Comparison of ENCODE assay signal across 18 cellular contexts in genomic region chr15:36075333-36075732, GRCh38.
DNase-seq lines count a peak whose midpoint lies in the region; FAIRE-seq and TF ChIP-seq lines count a peak whose summit lies in the region.
"Had no signal": no experiment of that assay in that cellular context is flagged by ENCODE, and none has a peak within 500 bp of the region (broad histone marks: within the 10 kb centered on the region; RNA-seq: fewer than 3 reads in every experiment).

No MANE protein-coding gene starts in this region.

- H3K36me3 ChIP-seq in GM23248 (ENCODE audit: low read depth): no peaks in the 10 kb centered on the region
- H3K36me3 ChIP-seq: HAP-1 had no signal

- no peak overlapping the region for H3K27ac ChIP-seq in GM23248
- H3K27ac ChIP-seq: 22Rv1, HL-60, PC-9 had no signal

- no peaks in the 10 kb centered on the region for H3F3A ChIP-seq in GM23248 (ENCODE audit: insufficient read depth)

- H3K9ac ChIP-seq in GM23248: no peak overlapping the region

- no peaks in the 10 kb centered on the region for H3K9me2 ChIP-seq in GM23248 (ENCODE audit: insufficient read depth)

- no peak for FAIRE-seq in H54 (lab: Jason Lieb, UNC)
- FAIRE-seq: D721Med, K562 had no signal

- in situ Hi-C loops in GM23248 (cut with MboI): no loop called here

- no peaks in the 10 kb centered on the region for H4K20me1 ChIP-seq in GM23248 (ENCODE audit: insufficient read depth)

- H2AFZ ChIP-seq in GM23248: no peak overlapping the region
- H2AFZ ChIP-seq: PC-9 had no signal

- H3K9me3 ChIP-seq in GM23248 (ENCODE audit: low read depth): no peaks in the 10 kb centered on the region
- H3K9me3 ChIP-seq: HAP-1 had no signal

- H3K4me1 ChIP-seq in GM23248 (ENCODE audit: insufficient read depth): no peaks in the 10 kb centered on the region
- H3K4me1 ChIP-seq: HAP-1 had no signal

- no peaks in the 10 kb centered on the region for H3K79me2 ChIP-seq in GM23248 (ENCODE audit: insufficient read depth)

- no peak overlapping the region for H3K4me3 ChIP-seq in GM23248
- H3K4me3 ChIP-seq: HAP-1, K562, PC-9 had no signal

- DNase-seq in DMS 273 (lab: John Stamatoyannopoulos, UW; ENCODE audit: unreplicated experiment) (peak; percentile 17), DMS 273 treated with DMSO at 0.1 percent for 48 hours (lab: John Stamatoyannopoulos, UW) (no peak), RPMI7951 (ENCODE audit: low read depth) (peak; percentile 18), fibroblast of peridontal ligament (ENCODE audit: extremely low read depth) (peak; percentile 88), NOMO-1 (lab: John Stamatoyannopoulos, UW; ENCODE audit: unreplicated experiment in 2 of 2) (no peak), iPS-NIHi11 (ENCODE audit: low spot score) (no peak), GM23248 (no peak), H54 (ENCODE audit: insufficient read length, low spot score) (no peak)
- DNase-seq: CD4-positive, alpha-beta memory T cell; NCI-H1048; NCI-H146; NCI-H748 treated with DMSO at 0.1 percent for 48 hours; PC-9 had no signal

- TF ChIP-seq POLR2A in H54 (IDR thresholded peaks at IDR 0.05; ENCODE audit: low read depth, low read length): no peak

- no peak overlapping the region for H3K4me2 ChIP-seq in GM23248 (ENCODE audit: unreplicated experiment)
- H3K4me2 ChIP-seq: PC-9 had no signal

- H3K27me3 ChIP-seq in GM23248 (replicated peaks; ENCODE audit: insufficient read depth): no peaks in the 10 kb centered on the region

Comparison
In these comparisons a context has a peak if more than half of its experiments do, and no peak if none do; other contexts are left out.
1. DNase-seq: peak in DMS 273 (single experiment), RPMI7951 (single experiment) and fibroblast of peridontal ligament (single experiment); none in DMS 273 treated with DMSO at 0.1 percent for 48 hours (single experiment), NOMO-1 (0 of 2), iPS-NIHi11 (single experiment), GM23248 (single experiment) and H54 (single experiment).